19 cellular contexts compared by ENCODE assay signal in the genomic region with DNA sequence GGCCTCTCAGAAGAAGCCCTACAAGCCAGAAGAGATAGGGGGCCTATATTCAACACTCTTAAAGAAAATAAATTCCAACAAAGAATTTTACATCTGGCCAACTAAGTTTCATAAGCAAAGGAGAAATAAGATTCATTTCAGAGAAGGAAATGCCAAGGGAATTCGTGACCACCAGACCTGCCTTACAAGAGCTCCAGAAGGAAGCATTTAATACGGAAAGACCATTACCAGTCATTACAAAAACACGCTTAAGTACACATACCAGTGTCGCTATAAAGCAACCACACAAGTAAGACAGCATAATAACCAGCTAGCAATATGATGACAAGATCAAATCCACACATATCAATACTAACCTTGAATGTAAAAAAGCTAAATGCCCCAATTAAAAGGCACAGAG.
"Had no signal": no experiment of that assay in that cellular context is flagged by ENCODE, and none has a peak within 500 bp of the region (broad histone marks: within the 10 kb centered on the region; RNA-seq: fewer than 3 reads in every experiment).

No MANE protein-coding gene starts in this region.

- H3K9me3 ChIP-seq: lower lobe of right lung, right atrium auricular region, suprapubic skin had no signal

- H3K27ac ChIP-seq: lower lobe of right lung, neural progenitor cell, right atrium auricular region, spleen, suprapubic skin had no signal

- H3K4me2 ChIP-seq: neural progenitor cell had no signal

- H3K27me3 ChIP-seq: neural progenitor cell, right atrium auricular region, spleen, suprapubic skin had no signal

- H3K27me3 Mint-ChIP-seq: activated naive CD4-positive, alpha-beta T cell treated with anti-CD3 and anti-CD28 coated beads, Interleukin-2, amount 10 ng/mL, durations not matched to agents 7 days and 5 days; type B pancreatic cell had no signal

- H3K36me3 ChIP-seq: lower lobe of right lung, neural progenitor cell, right atrium auricular region, spleen, suprapubic skin had no signal

- H3K4me3 ChIP-seq: lower lobe of right lung, neural progenitor cell, right atrium auricular region, spleen, suprapubic skin had no signal

- H3K9ac ChIP-seq: neural progenitor cell had no signal

- H3K27ac Mint-ChIP-seq: activated naive CD4-positive, alpha-beta T cell treated with anti-CD3 and anti-CD28 coated beads, Interleukin-2, amount 10 ng/mL, durations not matched to agents 7 days and 5 days; activated T-helper 2 cell treated with anti-CD3 and anti-CD28 coated beads, Interferon-gamma antibody, Interleukin-2, Interleukin-4, amounts not matched to agents 10 μg/mL and 5 μg/mL and 100 μg/mL, durations not matched to agents 14 hours and 24 hours and 36 hours; brain; endodermal cell; neural progenitor cell; type B pancreatic cell had no signal

- H3K4me1 Mint-ChIP-seq: activated naive CD4-positive, alpha-beta T cell treated with anti-CD3 and anti-CD28 coated beads, Interleukin-2, amount 10 ng/mL, durations not matched to agents 7 days and 5 days; brain; endodermal cell; neural progenitor cell had no signal

- H2AFZ ChIP-seq: neural progenitor cell had no signal

- H3K4me3 Mint-ChIP-seq: activated naive CD4-positive, alpha-beta T cell treated with anti-CD3 and anti-CD28 coated beads, Interleukin-2, amount 10 ng/mL, durations not matched to agents 7 days and 5 days; brain; endodermal cell; neural progenitor cell; type B pancreatic cell had no signal

- H3K36me3 Mint-ChIP-seq: activated naive CD4-positive, alpha-beta T cell treated with anti-CD3 and anti-CD28 coated beads, Interleukin-2, amount 10 ng/mL, durations not matched to agents 7 days and 5 days; neural progenitor cell; type B pancreatic cell had no signal

- DNase-seq: activated CD4-positive, alpha-beta T cell treated with anti-CD3 and anti-CD28 coated beads, Interleukin-2, amount 50 U/mL, for 1 hour; activated naive CD4-positive, alpha-beta T cell treated with anti-CD3 and anti-CD28 coated beads, Interleukin-2, amount 10 ng/mL, durations not matched to agents 7 days and 5 days; cerebellar nuclear complex; endodermal cell; glutamatergic neuron; left cardiac atrium; lower lobe of right lung; midbrain; posterior cingulate gyrus; spleen; stimulated activated CD4-positive, alpha-beta T cell treated with anti-CD3 and anti-CD28 coated beads, Interleukin-1b, Interleukin-23, amount 100 ng/mL, for 48 hours; stimulated activated naive CD4-positive, alpha-beta T cell treated with Interleukin-2 at 50 U/mL for 16 hours; T1000 had no signal

- H3K4me1 ChIP-seq: lower lobe of right lung, neural progenitor cell, right atrium auricular region, spleen, suprapubic skin had no signal

- ATAC-seq: left cardiac atrium, lower lobe of right lung had no signal
